ENCODE assay signal across 2 cellular contexts in the genomic region with DNA sequence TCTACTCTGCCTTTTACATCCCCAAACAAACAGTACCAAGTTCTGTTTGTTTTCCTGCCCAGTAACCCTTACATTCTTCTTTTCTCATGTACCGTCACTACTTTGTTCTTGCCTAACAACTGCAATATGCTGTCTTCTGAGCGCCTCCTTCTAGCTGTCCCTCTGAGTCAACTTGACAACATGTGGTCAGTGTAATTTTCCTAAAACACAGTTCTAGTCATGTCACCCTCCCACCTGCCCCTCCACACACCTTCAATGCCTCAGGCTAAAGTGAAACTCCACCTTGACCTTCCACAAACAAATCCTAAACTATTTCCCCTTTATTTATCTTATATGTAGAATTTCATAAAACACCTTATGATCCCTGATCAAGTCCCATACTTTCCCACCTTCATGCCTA.
TF ChIP-seq lines count a peak whose summit lies in the region.

No MANE protein-coding gene starts in this region.

TF ChIP-seq in HepG2, 621 proteins besides CTCF, POLR2A, EP300 and RAD21:
- TF ChIP-seq ZNF496 (CRISPR knock-in tag; IDR thresholded peaks at IDR 0.05; ENCODE audit: insufficient replicate concordance) (no peak), ZNF3 (CRISPR knock-in tag; IDR thresholded peaks at IDR 0.05) (no peak), ZNF761 (CRISPR knock-in tag; conservative IDR thresholded peaks at IDR 0.05) (no peak), U2AF1 (optimal IDR thresholded peaks at IDR 0.05; ENCODE audit: low read depth, low read length) (no peak), KDM5A (IDR thresholded peaks at IDR 0.05; ENCODE audit: borderline replicate concordance, low read length) (no peak), IRF2 (CRISPR knock-in tag; IDR thresholded peaks at IDR 0.05) (no peak), MTA1 (CRISPR knock-in tag; IDR thresholded peaks at IDR 0.05; ENCODE audit: borderline replicate concordance) (no peak), HOXA5 (CRISPR knock-in tag; IDR thresholded peaks at IDR 0.05) (no peak), ZNF639 (CRISPR knock-in tag; conservative IDR thresholded peaks at IDR 0.05) (no peak), ZNF841 (CRISPR knock-in tag; IDR thresholded peaks at IDR 0.05; ENCODE audit: borderline replicate concordance) (no peak)

TF ChIP-seq in GM23338, 12 proteins besides CTCF, POLR2A, EP300 and RAD21:
- TF ChIP-seq ZNF331 (CRISPR knock-in tag; IDR thresholded peaks at IDR 0.05; ENCODE audit: low read depth) = no peak
- no peak for TF ChIP-seq JUNB (IDR thresholded peaks at IDR 0.05; ENCODE audit: unreplicated experiment)
- TF ChIP-seq EZH2phosphoT487 (IDR thresholded peaks at IDR 0.05; ENCODE audit: unreplicated experiment) = no peak
- TF ChIP-seq, protein P1, sequence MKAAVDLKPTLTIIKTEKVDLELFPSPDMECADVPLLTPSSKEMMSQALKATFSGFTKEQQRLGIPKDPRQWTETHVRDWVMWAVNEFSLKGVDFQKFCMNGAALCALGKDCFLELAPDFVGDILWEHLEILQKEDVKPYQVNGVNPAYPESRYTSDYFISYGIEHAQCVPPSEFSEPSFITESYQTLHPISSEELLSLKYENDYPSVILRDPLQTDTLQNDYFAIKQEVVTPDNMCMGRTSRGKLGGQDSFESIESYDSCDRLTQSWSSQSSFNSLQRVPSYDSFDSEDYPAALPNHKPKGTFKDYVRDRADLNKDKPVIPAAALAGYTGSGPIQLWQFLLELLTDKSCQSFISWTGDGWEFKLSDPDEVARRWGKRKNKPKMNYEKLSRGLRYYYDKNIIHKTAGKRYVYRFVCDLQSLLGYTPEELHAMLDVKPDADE (IDR thresholded peaks at IDR 0.05) = no peak
- TF ChIP-seq EZH2 (IDR thresholded peaks at IDR 0.05; ENCODE audit: low read depth, unreplicated experiment) = no peak
- TF ChIP-seq, protein P2, sequence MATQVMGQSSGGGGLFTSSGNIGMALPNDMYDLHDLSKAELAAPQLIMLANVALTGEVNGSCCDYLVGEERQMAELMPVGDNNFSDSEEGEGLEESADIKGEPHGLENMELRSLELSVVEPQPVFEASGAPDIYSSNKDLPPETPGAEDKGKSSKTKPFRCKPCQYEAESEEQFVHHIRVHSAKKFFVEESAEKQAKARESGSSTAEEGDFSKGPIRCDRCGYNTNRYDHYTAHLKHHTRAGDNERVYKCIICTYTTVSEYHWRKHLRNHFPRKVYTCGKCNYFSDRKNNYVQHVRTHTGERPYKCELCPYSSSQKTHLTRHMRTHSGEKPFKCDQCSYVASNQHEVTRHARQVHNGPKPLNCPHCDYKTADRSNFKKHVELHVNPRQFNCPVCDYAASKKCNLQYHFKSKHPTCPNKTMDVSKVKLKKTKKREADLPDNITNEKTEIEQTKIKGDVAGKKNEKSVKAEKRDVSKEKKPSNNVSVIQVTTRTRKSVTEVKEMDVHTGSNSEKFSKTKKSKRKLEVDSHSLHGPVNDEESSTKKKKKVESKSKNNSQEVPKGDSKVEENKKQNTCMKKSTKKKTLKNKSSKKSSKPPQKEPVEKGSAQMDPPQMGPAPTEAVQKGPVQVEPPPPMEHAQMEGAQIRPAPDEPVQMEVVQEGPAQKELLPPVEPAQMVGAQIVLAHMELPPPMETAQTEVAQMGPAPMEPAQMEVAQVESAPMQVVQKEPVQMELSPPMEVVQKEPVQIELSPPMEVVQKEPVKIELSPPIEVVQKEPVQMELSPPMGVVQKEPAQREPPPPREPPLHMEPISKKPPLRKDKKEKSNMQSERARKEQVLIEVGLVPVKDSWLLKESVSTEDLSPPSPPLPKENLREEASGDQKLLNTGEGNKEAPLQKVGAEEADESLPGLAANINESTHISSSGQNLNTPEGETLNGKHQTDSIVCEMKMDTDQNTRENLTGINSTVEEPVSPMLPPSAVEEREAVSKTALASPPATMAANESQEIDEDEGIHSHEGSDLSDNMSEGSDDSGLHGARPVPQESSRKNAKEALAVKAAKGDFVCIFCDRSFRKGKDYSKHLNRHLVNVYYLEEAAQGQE (IDR thresholded peaks at IDR 0.05; ENCODE audit: unreplicated experiment) = no peak
- TF ChIP-seq, protein P3, sequence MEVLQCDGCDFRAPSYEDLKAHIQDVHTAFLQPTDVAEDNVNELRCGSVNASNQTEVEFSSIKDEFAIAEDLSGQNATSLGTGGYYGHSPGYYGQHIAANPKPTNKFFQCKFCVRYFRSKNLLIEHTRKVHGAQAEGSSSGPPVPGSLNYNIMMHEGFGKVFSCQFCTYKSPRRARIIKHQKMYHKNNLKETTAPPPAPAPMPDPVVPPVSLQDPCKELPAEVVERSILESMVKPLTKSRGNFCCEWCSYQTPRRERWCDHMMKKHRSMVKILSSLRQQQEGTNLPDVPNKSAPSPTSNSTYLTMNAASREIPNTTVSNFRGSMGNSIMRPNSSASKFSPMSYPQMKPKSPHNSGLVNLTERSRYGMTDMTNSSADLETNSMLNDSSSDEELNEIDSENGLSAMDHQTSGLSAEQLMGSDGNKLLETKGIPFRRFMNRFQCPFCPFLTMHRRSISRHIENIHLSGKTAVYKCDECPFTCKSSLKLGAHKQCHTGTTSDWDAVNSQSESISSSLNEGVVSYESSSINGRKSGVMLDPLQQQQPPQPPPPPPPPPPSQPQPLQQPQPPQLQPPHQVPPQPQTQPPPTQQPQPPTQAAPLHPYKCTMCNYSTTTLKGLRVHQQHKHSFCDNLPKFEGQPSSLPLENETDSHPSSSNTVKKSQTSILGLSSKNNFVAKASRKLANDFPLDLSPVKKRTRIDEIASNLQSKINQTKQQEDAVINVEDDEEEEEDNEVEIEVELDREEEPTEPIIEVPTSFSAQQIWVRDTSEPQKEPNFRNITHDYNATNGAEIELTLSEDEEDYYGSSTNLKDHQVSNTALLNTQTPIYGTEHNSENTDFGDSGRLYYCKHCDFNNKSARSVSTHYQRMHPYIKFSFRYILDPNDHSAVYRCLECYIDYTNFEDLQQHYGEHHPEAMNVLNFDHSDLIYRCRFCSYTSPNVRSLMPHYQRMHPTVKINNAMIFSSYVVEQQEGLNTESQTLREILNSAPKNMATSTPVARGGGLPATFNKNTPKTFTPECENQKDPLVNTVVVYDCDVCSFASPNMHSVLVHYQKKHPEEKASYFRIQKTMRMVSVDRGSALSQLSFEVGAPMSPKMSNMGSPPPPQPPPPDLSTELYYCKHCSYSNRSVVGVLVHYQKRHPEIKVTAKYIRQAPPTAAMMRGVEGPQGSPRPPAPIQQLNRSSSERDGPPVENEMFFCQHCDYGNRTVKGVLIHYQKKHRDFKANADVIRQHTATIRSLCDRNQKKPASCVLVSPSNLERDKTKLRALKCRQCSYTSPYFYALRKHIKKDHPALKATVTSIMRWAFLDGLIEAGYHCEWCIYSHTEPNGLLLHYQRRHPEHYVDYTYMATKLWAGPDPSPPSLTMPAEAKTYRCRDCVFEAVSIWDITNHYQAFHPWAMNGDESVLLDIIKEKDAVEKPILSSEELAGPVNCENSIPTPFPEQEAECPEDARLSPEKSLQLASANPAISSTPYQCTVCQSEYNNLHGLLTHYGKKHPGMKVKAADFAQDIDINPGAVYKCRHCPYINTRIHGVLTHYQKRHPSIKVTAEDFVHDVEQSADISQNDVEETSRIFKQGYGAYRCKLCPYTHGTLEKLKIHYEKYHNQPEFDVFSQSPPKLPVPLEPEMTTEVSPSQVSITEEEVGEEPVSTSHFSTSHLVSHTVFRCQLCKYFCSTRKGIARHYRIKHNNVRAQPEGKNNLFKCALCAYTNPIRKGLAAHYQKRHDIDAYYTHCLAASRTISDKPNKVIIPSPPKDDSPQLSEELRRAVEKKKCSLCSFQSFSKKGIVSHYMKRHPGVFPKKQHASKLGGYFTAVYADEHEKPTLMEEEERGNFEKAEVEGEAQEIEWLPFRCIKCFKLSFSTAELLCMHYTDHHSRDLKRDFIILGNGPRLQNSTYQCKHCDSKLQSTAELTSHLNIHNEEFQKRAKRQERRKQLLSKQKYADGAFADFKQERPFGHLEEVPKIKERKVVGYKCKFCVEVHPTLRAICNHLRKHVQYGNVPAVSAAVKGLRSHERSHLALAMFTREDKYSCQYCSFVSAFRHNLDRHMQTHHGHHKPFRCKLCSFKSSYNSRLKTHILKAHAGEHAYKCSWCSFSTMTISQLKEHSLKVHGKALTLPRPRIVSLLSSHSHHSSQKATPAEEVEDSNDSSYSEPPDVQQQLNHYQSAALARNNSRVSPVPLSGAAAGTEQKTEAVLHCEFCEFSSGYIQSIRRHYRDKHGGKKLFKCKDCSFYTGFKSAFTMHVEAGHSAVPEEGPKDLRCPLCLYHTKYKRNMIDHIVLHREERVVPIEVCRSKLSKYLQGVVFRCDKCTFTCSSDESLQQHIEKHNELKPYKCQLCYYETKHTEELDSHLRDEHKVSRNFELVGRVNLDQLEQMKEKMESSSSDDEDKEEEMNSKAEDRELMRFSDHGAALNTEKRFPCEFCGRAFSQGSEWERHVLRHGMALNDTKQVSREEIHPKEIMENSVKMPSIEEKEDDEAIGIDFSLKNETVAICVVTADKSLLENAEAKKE (CRISPR knock-in tag; IDR thresholded peaks at IDR 0.05) = no peak
- no peak for TF ChIP-seq CREB1 (CRISPR knock-in tag; IDR thresholded peaks at IDR 0.05; ENCODE audit: low read depth)
- TF ChIP-seq ZNF114 (CRISPR knock-in tag; IDR thresholded peaks at IDR 0.05) = no peak
- TF ChIP-seq POLR2AphosphoS5 (IDR thresholded peaks at IDR 0.05; ENCODE audit: low read depth) = no peak
- no peak for TF ChIP-seq STAT1 (IDR thresholded peaks at IDR 0.05; ENCODE audit: unreplicated experiment)
- no peak for TF ChIP-seq NANOG (IDR thresholded peaks at IDR 0.05; ENCODE audit: borderline replicate concordance)
